Comparison of ENCODE assay signal across 21 cellular contexts in genomic region chr1:60895167-60896124, GRCh38.
DNase-seq lines count a peak whose midpoint lies in the region; ATAC-seq and TF ChIP-seq lines count a peak whose summit lies in the region.
"Had no signal": no experiment of that assay in that cellular context is flagged by ENCODE, and none has a peak within 500 bp of the region (broad histone marks: within the 10 kb centered on the region; RNA-seq: fewer than 3 reads in every experiment).

No MANE protein-coding gene starts in this region.

- peak overlapping the region; percentile 17 for H3K4me3 Mint-ChIP-seq in neural progenitor cell
- H3K4me3 Mint-ChIP-seq: CD8-positive, alpha-beta T cell; effector memory CD8-positive, alpha-beta T cell; IgD-negative memory B cell; stimulated activated naive CD8-positive, alpha-beta T cell treated with anti-CD3 and anti-CD28 coated beads, Interleukin-15, Interleukin-2, amounts not matched to agents 100 ng/mL and 50 ng/mL, for 24 hours had no signal

- peak overlapping the region; percentile 94 for H3K27ac Mint-ChIP-seq in neural progenitor cell
- H3K27ac Mint-ChIP-seq: activated T-helper 2 cell treated with anti-CD3 and anti-CD28 coated beads, Interferon-gamma antibody, Interleukin-2, Interleukin-4, amounts not matched to agents 10 μg/mL and 5 μg/mL and 100 μg/mL, durations not matched to agents 14 hours and 24 hours and 36 hours; CD8-positive, alpha-beta T cell; effector memory CD8-positive, alpha-beta T cell; IgD-negative memory B cell; stimulated activated naive CD8-positive, alpha-beta T cell treated with anti-CD3 and anti-CD28 coated beads, Interleukin-15, Interleukin-2, amounts not matched to agents 100 ng/mL and 50 ng/mL, for 24 hours; type B pancreatic cell had no signal

- no peaks in the 10 kb centered on the region for H3K36me3 ChIP-seq in neural progenitor cell
- no peaks in the 10 kb centered on the region for H3K36me3 ChIP-seq in OCI-LY7 (ENCODE audit: insufficient read depth, low read length)
- H3K36me3 ChIP-seq: neutrophil had no signal

- H3K9ac ChIP-seq in neural progenitor cell: no peak overlapping the region

- no peaks in the 10 kb centered on the region for H3K36me3 Mint-ChIP-seq in neural progenitor cell
- H3K36me3 Mint-ChIP-seq: CD8-positive, alpha-beta T cell; IgD-negative memory B cell; type B pancreatic cell had no signal

- H3K9me3 Mint-ChIP-seq in neural progenitor cell: no peaks in the 10 kb centered on the region
- H3K9me3 Mint-ChIP-seq: activated T-helper 2 cell treated with anti-CD3 and anti-CD28 coated beads, Interferon-gamma antibody, Interleukin-2, Interleukin-4, amounts not matched to agents 10 μg/mL and 5 μg/mL and 100 μg/mL, durations not matched to agents 14 hours and 24 hours and 36 hours; CD8-positive, alpha-beta T cell; effector memory CD8-positive, alpha-beta T cell; IgD-negative memory B cell; stimulated activated naive CD8-positive, alpha-beta T cell treated with anti-CD3 and anti-CD28 coated beads, Interleukin-15, Interleukin-2, amounts not matched to agents 100 ng/mL and 50 ng/mL, for 24 hours; type B pancreatic cell had no signal

- H3K4me2 ChIP-seq in neural progenitor cell: peak overlapping the region; percentile 63
- no peak overlapping the region for H3K4me2 ChIP-seq in OCI-LY7 (ENCODE audit: low read length)
- H3K4me2 ChIP-seq: hepatocyte had no signal

- DNase-seq in LHCN-M2 (ENCODE audit: low read depth) (peak; percentile 7), NCI-H82 treated with DMSO at 0.1 percent for 48 hours (lab: John Stamatoyannopoulos, UW; ENCODE audit: unreplicated experiment) (peak; percentile 48), fibroblast of pulmonary artery (ENCODE audit: low read depth) (peak; percentile 71), neural progenitor cell (ENCODE audit: low spot score) (peak; percentile 63), NCI-H1930 (lab: John Stamatoyannopoulos, UW) (no peak), OCI-LY7 (ENCODE audit: low spot score) (no peak), kidney glomerular epithelial cell (lab: John Stamatoyannopoulos, UW) (no peak)
- DNase-seq: CD8-positive, alpha-beta T cell; effector memory CD8-positive, alpha-beta T cell; islet precursor cell; MV-4-11; NCI-H2107; NCI-H774; retina had no signal

- H3K27ac ChIP-seq in neural progenitor cell (peak overlapping the region; percentile 83), OCI-LY7 (ENCODE audit: low read depth, low read length, poor library complexity, severe bottlenecking) (no peak overlapping the region)
- H3K27ac ChIP-seq: hepatocyte, neutrophil had no signal

- H3K4me1 Mint-ChIP-seq in neural progenitor cell: peaks cover 65% of the 10 kb centered on the region
- H3K4me1 Mint-ChIP-seq: IgD-negative memory B cell had no signal

- POLR2A ChIA-PET in OCI-LY7 (lab: Charles Lee): no interaction called here

- H3K27me3 ChIP-seq in neural progenitor cell: no peaks in the 10 kb centered on the region
- H3K27me3 ChIP-seq: neutrophil had no signal

- H3K4me3 ChIP-seq in fibroblast of pulmonary artery (replicated peaks; ENCODE audit: low read depth, low read length) (no peak overlapping the region), neural progenitor cell (no peak overlapping the region), OCI-LY7 (ENCODE audit: low read depth, low read length, poor library complexity, severe bottlenecking) (no peak overlapping the region)
- H3K4me3 ChIP-seq: hepatocyte had no signal

- no TSS peak for BruUV-seq in OCI-LY7 (replicated peaks; lab: Mats Ljungman, UMichigan)

- H4K20me1 ChIP-seq in neural progenitor cell (ENCODE audit: low read depth): no peaks in the 10 kb centered on the region
- H4K20me1 ChIP-seq in OCI-LY7 (ENCODE audit: insufficient read depth, low read length): no peaks in the 10 kb centered on the region

- H3K4me1 ChIP-seq in neural progenitor cell (peaks cover 67% of the 10 kb centered on the region), OCI-LY7 (ENCODE audit: insufficient read depth, low read length, poor library complexity, severe bottlenecking) (no peaks in the 10 kb centered on the region)

- peaks cover 5% of the 10 kb centered on the region for H3K27me3 Mint-ChIP-seq in neural progenitor cell (ENCODE audit: insufficient read depth, low read depth)

- CTCF ChIA-PET in OCI-LY7 (lab: Charles Lee; ENCODE audit: unreplicated experiment): no interaction called here

- no peak for TF ChIP-seq CTCF in fibroblast of pulmonary artery (IDR thresholded peaks at IDR 0.05; ENCODE audit: low read length, missing control alignments)
- TF ChIP-seq CTCF in neural progenitor cell (IDR thresholded peaks at IDR 0.05): no peak
- TF ChIP-seq CTCF in OCI-LY7 (conservative IDR thresholded peaks at IDR 0.05; ENCODE audit: low read length): no peak

- H3K9me3 ChIP-seq in neural progenitor cell (ENCODE audit: low read depth) (no peaks in the 10 kb centered on the region), OCI-LY7 (ENCODE audit: low read length) (no peaks in the 10 kb centered on the region)
- H3K9me3 ChIP-seq: neutrophil had no signal

- intact Hi-C loops in OCI-LY7 (cut with micrococcal nuclease; ENCODE audit: unreplicated experiment): no loop called here

- peaks cover 43% of the 10 kb centered on the region for H3F3A ChIP-seq in neural progenitor cell (ENCODE audit: low read depth)

- no peaks in the 10 kb centered on the region for H3K9me2 ChIP-seq in OCI-LY7 (ENCODE audit: insufficient read depth, low read length)

- ATAC-seq in GM19023 (IDR thresholded peaks at IDR 0.05; ENCODE audit: unreplicated experiment): no peak
- ATAC-seq: CD8-positive, alpha-beta T cell; effector memory CD8-positive, alpha-beta T cell had no signal

- H2AFZ ChIP-seq in neural progenitor cell (replicated peaks): peak overlapping the region; percentile 65
- H2AFZ ChIP-seq in OCI-LY7 (ENCODE audit: low read length): no peak overlapping the region
- H2AFZ ChIP-seq: hepatocyte had no signal

- H3K79me2 ChIP-seq in neural progenitor cell (ENCODE audit: low read depth) (no peaks in the 10 kb centered on the region), OCI-LY7 (ENCODE audit: insufficient read depth, low read depth, low read length) (no peaks in the 10 kb centered on the region)
- H3K79me2 ChIP-seq: hepatocyte had no signal

Comparison
In these comparisons a context has a peak if more than half of its experiments do, and no peak if none do; other contexts are left out.
1. DNase-seq: peak in LHCN-M2 (single experiment), NCI-H82 treated with DMSO at 0.1 percent for 48 hours (single experiment), fibroblast of pulmonary artery (single experiment) and neural progenitor cell (single experiment); none in NCI-H1930 (0 of 2), OCI-LY7 (single experiment) and kidney glomerular epithelial cell (single experiment).